14 cellular contexts compared by ENCODE assay signal in genomic region chr11:76025068-76025467, GRCh38.
DNase-seq lines count a peak whose midpoint lies in the region; ATAC-seq and TF ChIP-seq lines count a peak whose summit lies in the region.
"Had no signal": no experiment of that assay in that cellular context is flagged by ENCODE, and none has a peak within 500 bp of the region (broad histone marks: within the 10 kb centered on the region; RNA-seq: fewer than 3 reads in every experiment).

No MANE protein-coding gene starts in this region.

- no peaks in the 10 kb centered on the region for H3K4me1 Mint-ChIP-seq in activated CD8-positive, alpha-beta T cell treated with anti-CD3 and anti-CD28 coated beads, Interleukin-2, amount 10 ng/mL, durations not matched to agents 7 days and 5 days (ENCODE audit: low read depth)

- no peaks in the 10 kb centered on the region for H3K9me3 Mint-ChIP-seq in activated CD8-positive, alpha-beta T cell treated with anti-CD3 and anti-CD28 coated beads, Interleukin-2, amount 10 ng/mL, durations not matched to agents 7 days and 5 days (ENCODE audit: insufficient read depth)
- H3K9me3 Mint-ChIP-seq: activated CD4-positive, alpha-beta T cell treated with anti-CD3 and anti-CD28 coated beads, Interleukin-2, amount 10 ng/mL, durations not matched to agents 24 days and 14 days had no signal

- CTCF ChIA-PET in GM10248 (lab: Yijun Ruan, JAX) = interaction anchor here (2.1 kb wide), 1 partner anchor 16 kb away, joined by 5 read pairs; no protein-coding TSS in a partner anchor
- CTCF ChIA-PET in activated CD8-positive, alpha-beta T cell treated with anti-CD3 and anti-CD28 coated beads, Interleukin-2, amount 10 ng/mL, durations not matched to agents 7 days and 5 days (lab: Charles Lee) = no interaction called here

- no peaks in the 10 kb centered on the region for H3K27me3 Mint-ChIP-seq in activated CD8-positive, alpha-beta T cell treated with anti-CD3 and anti-CD28 coated beads, Interleukin-2, amount 10 ng/mL, durations not matched to agents 7 days and 5 days (ENCODE audit: low read depth)
- H3K27me3 Mint-ChIP-seq: activated CD4-positive, alpha-beta T cell treated with anti-CD3 and anti-CD28 coated beads, Interleukin-2, amount 10 ng/mL, durations not matched to agents 24 days and 14 days had no signal

- DNase-seq in left ventricle myocardium superior (no peak), right atrium auricular region (ENCODE audit: low spot score) (no peak), RPMI8226 (peak; percentile 90), foreskin fibroblast (peak; percentile 75 to 85), GM10248 (ENCODE audit: extremely low spot score) (no peak), superior temporal gyrus (ENCODE audit: extremely low spot score) (no peak)
- no peak for DNase-seq in effector memory CD4-positive, alpha-beta T cell
- no peak for DNase-seq in activated CD8-positive, alpha-beta T cell treated with anti-CD3 and anti-CD28 coated beads, Interleukin-2, amount 10 ng/mL, durations not matched to agents 7 days and 5 days
- DNase-seq: activated CD4-positive, alpha-beta T cell treated with anti-CD3 and anti-CD28 coated beads, Interleukin-2, amount 10 ng/mL, durations not matched to agents 24 days and 14 days; activated naive CD4-positive, alpha-beta T cell; AML-193; NCI-H1092; small intestine had no signal

- no peak for TF ChIP-seq CTCF in right atrium auricular region (IDR thresholded peaks at IDR 0.05)
- no peak for TF ChIP-seq CTCF in foreskin fibroblast (IDR thresholded peaks at IDR 0.05; ENCODE audit: low read depth, low read length)
- TF ChIP-seq CTCF in GM10248 (IDR thresholded peaks at IDR 0.05; ENCODE audit: control extremely low read depth, extremely low read depth, low read depth, missing control alignments) = no peak

- H3K9me3 ChIP-seq in right atrium auricular region = no peaks in the 10 kb centered on the region
- H3K9me3 ChIP-seq in effector memory CD4-positive, alpha-beta T cell (ENCODE audit: control insufficient read depth, low read length) = no peaks in the 10 kb centered on the region

- no peak overlapping the region for H3K4me3 Mint-ChIP-seq in activated CD8-positive, alpha-beta T cell treated with anti-CD3 and anti-CD28 coated beads, Interleukin-2, amount 10 ng/mL, durations not matched to agents 7 days and 5 days
- H3K4me3 Mint-ChIP-seq: activated CD4-positive, alpha-beta T cell treated with anti-CD3 and anti-CD28 coated beads, Interleukin-2, amount 10 ng/mL, durations not matched to agents 24 days and 14 days had no signal

- POLR2A ChIA-PET in GM10248 (lab: Yijun Ruan, JAX) = no interaction called here
- POLR2A ChIA-PET in activated CD8-positive, alpha-beta T cell treated with anti-CD3 and anti-CD28 coated beads, Interleukin-2, amount 10 ng/mL, durations not matched to agents 7 days and 5 days (lab: Charles Lee) = no interaction called here

- H3K36me3 Mint-ChIP-seq in activated CD8-positive, alpha-beta T cell treated with anti-CD3 and anti-CD28 coated beads, Interleukin-2, amount 10 ng/mL, durations not matched to agents 7 days and 5 days (ENCODE audit: low read depth) = peaks cover 15% of the 10 kb centered on the region

- no peaks in the 10 kb centered on the region for H3K27me3 ChIP-seq in right atrium auricular region
- no peaks in the 10 kb centered on the region for H3K27me3 ChIP-seq in effector memory CD4-positive, alpha-beta T cell (replicated peaks; ENCODE audit: control insufficient read depth, insufficient read depth, low read length, poor library complexity, severe bottlenecking)

- ATAC-seq in left ventricle myocardium superior = peak; percentile 23
- ATAC-seq in activated CD8-positive, alpha-beta T cell treated with anti-CD3 and anti-CD28 coated beads, Interleukin-2, amount 10 ng/mL, durations not matched to agents 7 days and 5 days = no peak

- no peaks in the 10 kb centered on the region for H3K36me3 ChIP-seq in right atrium auricular region
- no peaks in the 10 kb centered on the region for H3K36me3 ChIP-seq in effector memory CD4-positive, alpha-beta T cell (ENCODE audit: control insufficient read depth, insufficient read depth, low read length)

- intact Hi-C loops in left ventricle myocardium superior (cut with micrococcal nuclease) = no loop called here

- no peak overlapping the region for H3K27ac Mint-ChIP-seq in activated CD8-positive, alpha-beta T cell treated with anti-CD3 and anti-CD28 coated beads, Interleukin-2, amount 10 ng/mL, durations not matched to agents 7 days and 5 days
- H3K27ac Mint-ChIP-seq: activated CD4-positive, alpha-beta T cell treated with anti-CD3 and anti-CD28 coated beads, Interleukin-2, amount 10 ng/mL, durations not matched to agents 24 days and 14 days had no signal

- H3K4me3 ChIP-seq in right atrium auricular region = no peak overlapping the region
- peak overlapping the region in 1 of 2 donors; percentile 6 for H3K4me3 ChIP-seq in foreskin fibroblast (ENCODE audit: low read depth in 1 of 2, low read length in 2 of 2)
- H3K4me3 ChIP-seq in effector memory CD4-positive, alpha-beta T cell (ENCODE audit: insufficient read depth, low read depth, low read length, poor library complexity, severe bottlenecking) = no peak overlapping the region
- H3K4me3 ChIP-seq: SK-N-MC had no signal

- H3K27ac ChIP-seq in right atrium auricular region = no peak overlapping the region
- no peak overlapping the region for H3K27ac ChIP-seq in effector memory CD4-positive, alpha-beta T cell (ENCODE audit: insufficient read depth, low read length, poor library complexity, severe bottlenecking)
- H3K27ac ChIP-seq: SK-N-MC had no signal

- H3K4me1 ChIP-seq in right atrium auricular region = no peaks in the 10 kb centered on the region
- H3K4me1 ChIP-seq in effector memory CD4-positive, alpha-beta T cell (ENCODE audit: control insufficient read depth, insufficient read depth, low read length, poor library complexity, severe bottlenecking) = no peaks in the 10 kb centered on the region

Comparison
In these comparisons a context has a peak if more than half of its experiments do, and no peak if none do; other contexts are left out.
1. DNase-seq: peak in RPMI8226 (single experiment) and foreskin fibroblast (2 of 2); none in left ventricle myocardium superior (single experiment), right atrium auricular region (single experiment), effector memory CD4-positive, alpha-beta T cell (0 of 3), GM10248 (single experiment), activated CD8-positive, alpha-beta T cell treated with anti-CD3 and anti-CD28 coated beads, Interleukin-2, amount 10 ng/mL, durations not matched to agents 7 days and 5 days (single experiment) and superior temporal gyrus (single experiment).